Comparison of ENCODE assay signal across 6 cellular contexts in genomic region chr11:65047581-65048422, GRCh38. TPM values are rescaled to one million over a fixed set of nuclear protein-coding genes. Genes with fewer than 3 reads are reported as not detected.
DNase-seq lines count a peak whose midpoint lies in the region; FAIRE-seq and TF ChIP-seq lines count a peak whose summit lies in the region.

No MANE protein-coding gene starts in this region.

- H3K36me3 ChIP-seq in HUES64 (ENCODE audit: insufficient read depth, low read length) = peaks cover 33% of the 10 kb centered on the region
- H3K36me3 ChIP-seq in H1 (ENCODE audit: control insufficient read depth in 2 of 4, insufficient read depth in 4 of 4, low read length in 3 of 4) = peaks cover 3 to 12% (median 6%) of the 10 kb centered on the region in 4 experiments; a peak in 4 of 8 replicates
- H3K36me3 ChIP-seq in sigmoid colon = peaks cover 0 to 21% (median 0%) of the 10 kb centered on the region in 4 donors

- H3K14ac ChIP-seq in H1 (ENCODE audit: insufficient read length) = no peak overlapping the region

- no peak overlapping the region for H4K91ac ChIP-seq in H1 (replicated peaks; ENCODE audit: insufficient read length, low read length)

- no peaks in the 10 kb centered on the region; the same call in 1 of the 2 replicates for H3K23me2 ChIP-seq in H1 (ENCODE audit: low read depth, low read length)

- POLR2A ChIA-PET in H1 (lab: Charles Lee; ENCODE audit: partially characterized antibody) = interaction anchor here (1.0 to 2.1 kb wide), 4 partner anchors 10 to 71 kb away, joined by 3 to 8 read pairs (median 4); partner anchors contain the start of genes ARL2, NAALADL1 and VPS51

- CTCF ChIA-PET in H1 (lab: Charles Lee; ENCODE audit: partially characterized antibody) = interaction anchor here (0.6 to 1.9 kb wide), 8 partner anchors 14 to 206 kb away, joined by 3 to 9 read pairs (median 3); partner anchors contain the start of gene CDCA5

- no peak for FAIRE-seq in H1 (lab: Jason Lieb, UNC)

- H3K4me2 ChIP-seq in H1 (ENCODE audit: insufficient read depth in 1 of 2, low read depth in 2 of 2, low read length in 2 of 2) = peak overlapping the region; percentile 66 to 72

- H2BK20ac ChIP-seq in H1 (ENCODE audit: low read length) = no peak overlapping the region

- TF ChIP-seq POLR2A in H1 (IDR thresholded peaks at IDR 0.05; ENCODE audit: control extremely low read depth in 1 of 2, low read depth in 2 of 2, low read length in 2 of 2) (no peak), sigmoid colon (IDR thresholded peaks at IDR 0.05) (no peak)

- H3K27me3 ChIP-seq in HUES64 (ENCODE audit: insufficient read depth, low read length) (no peaks in the 10 kb centered on the region), H1 (replicated peaks in 1 of 4; ENCODE audit: control insufficient read depth in 3 of 4, extremely low read depth in 1 of 4, insufficient read depth in 3 of 4, low read length in 3 of 4) (peaks cover 0 to 9% (median 3%) of the 10 kb centered on the region in 4 experiments; a peak in 3 of 7 replicates), sigmoid colon (no peaks in the 10 kb centered on the region)

- DNase-seq in H1 (ENCODE audit: low read depth in 1 of 2, low spot score in 2 of 2) (peak in 1 of 2 experiments; percentile 64), sigmoid colon (peak; percentile 75), NCI-H2029 (lab: John Stamatoyannopoulos, UW) (no peak), DMS 273 treated with DMSO at 0.1 percent for 48 hours (lab: John Stamatoyannopoulos, UW) (no peak), NCI-H2227 (lab: John Stamatoyannopoulos, UW; ENCODE audit: unreplicated experiment) (no peak)

- TF ChIP-seq RAD21 in H1 (IDR thresholded peaks at IDR 0.05 in 1 of 2, conservative IDR thresholded peaks at IDR 0.05 in 1 of 2; ENCODE audit: low read depth in 2 of 2, low read length in 2 of 2) = no peak

- H2BK12ac ChIP-seq in H1 (ENCODE audit: low read depth, low read length) = 0 out of 2 replicates have a peak overlapping the region, but pooled peaks have one; percentile 27

- H2AK5ac ChIP-seq in H1 (ENCODE audit: low read depth, low read length) = no peak overlapping the region; the same call in 1 of the 2 replicates

- H2BK120ac ChIP-seq in H1 (replicated peaks; ENCODE audit: low read depth, low read length) = no peak overlapping the region

- H3K27ac ChIP-seq in HUES64 (ENCODE audit: low read depth, low read length) = no peak overlapping the region
- no peak overlapping the region for H3K27ac ChIP-seq in H1 (ENCODE audit: low read depth, low read length)
- H3K27ac ChIP-seq in sigmoid colon = peak overlapping the region; percentile 55 to 60 (median 58)

- peak overlapping the region; percentile 14; the same call in 1 of the 2 replicates for H3K18ac ChIP-seq in H1 (ENCODE audit: extremely low read depth, low read length)

- H3K23ac ChIP-seq in H1 (ENCODE audit: insufficient read length) = no peak overlapping the region

- H3K9ac ChIP-seq in HUES64 (ENCODE audit: low read depth, low read length) (no peak overlapping the region), H1 (replicated peaks in 1 of 4; ENCODE audit: extremely low read depth in 1 of 4, low read depth in 3 of 4, low read length in 3 of 4) (no peak overlapping the region)

- no peak overlapping the region for H3K56ac ChIP-seq in H1 (replicated peaks; ENCODE audit: insufficient read length, low read depth, low read length)

- H2BK15ac ChIP-seq in H1 (ENCODE audit: low read length) = peak overlapping the region; percentile 88; the same call in 1 of the 2 replicates

- peaks cover 10 to 11% of the 10 kb centered on the region in 2 experiments for H4K20me1 ChIP-seq in H1 (replicated peaks in 1 of 2; ENCODE audit: control insufficient read depth in 1 of 2, insufficient read depth in 2 of 2, low read length in 2 of 2)

- peak overlapping the region; percentile 47 for H2AFZ ChIP-seq in H1 (ENCODE audit: low read length)

- H3K9me3 ChIP-seq in HUES64 (ENCODE audit: insufficient read depth, low read depth, low read length) (no peaks in the 10 kb centered on the region), H1 (ENCODE audit: insufficient read depth in 2 of 2, low read depth in 1 of 2, low read length in 1 of 2) (no peaks in the 10 kb centered on the region), sigmoid colon (no peaks in the 10 kb centered on the region)

- H4K5ac ChIP-seq in H1 (ENCODE audit: insufficient read length, low read depth, low read length) = no peak overlapping the region

- H3K4me1 ChIP-seq in HUES64 (ENCODE audit: insufficient read depth, low read length) (no peaks in the 10 kb centered on the region), H1 (replicated peaks in 1 of 4; ENCODE audit: control insufficient read depth in 3 of 4, insufficient read depth in 4 of 4, low read length in 3 of 4) (peaks cover 0 to 10% (median 7%) of the 10 kb centered on the region in 4 experiments; a peak in 5 of 7 replicates), sigmoid colon (peaks cover 0 to 23% (median 16%) of the 10 kb centered on the region in 4 donors)

- intact Hi-C loops in sigmoid colon (cut with DNase I) = no loop called here

- 77% methylated on average over 41 of the region's 56 CpGs for WGBS in HUES64
- 28% methylated on average over 34 of the region's 56 CpGs; no CpG with 5 or more reads in 1 of the 2 experiments for WGBS in H1 (ENCODE audit: extremely low coverage in 1 of 2, insufficient coverage in 1 of 2, insufficient read length in 1 of 2, insufficient replicate concordance in 2 of 2, low coverage in 1 of 2, low lambda C conversion rate in 2 of 2, missing lambda C conversion rate in 1 of 2), 2 experiments
- WGBS in sigmoid colon, 2 donors = 24 to 51% methylated on average over 56 of the region's 56 CpGs

- H3K4me3 ChIP-seq in HUES64 (ENCODE audit: low read length) (0 out of 2 replicates have a peak overlapping the region, but pooled peaks have one; percentile 10), H1 (ENCODE audit: extremely low read depth in 1 of 4, insufficient read depth in 2 of 4, low read depth in 3 of 4, low read length in 4 of 4) (peak overlapping the region; percentile 8 to 54 (median 35)), sigmoid colon (peak overlapping the region; percentile 46 to 60 (median 56))

- H4K8ac ChIP-seq in H1 (ENCODE audit: extremely low read depth, insufficient read depth, low read length) = peak overlapping the region; percentile 80

- TF ChIP-seq CTCF in H1 (IDR thresholded peaks at IDR 0.05; ENCODE audit: control extremely low read depth in 1 of 3, insufficient read depth in 1 of 3, low read depth in 1 of 3, low read length in 3 of 3) (no peak), sigmoid colon (IDR thresholded peaks at IDR 0.05) (no peak)

- no peak overlapping the region for H2BK5ac ChIP-seq in H1 (ENCODE audit: low read depth, low read length)

- peaks cover 2% of the 10 kb centered on the region; the same call in 1 of the 2 replicates for H3K79me1 ChIP-seq in H1 (ENCODE audit: low read depth, low read length)

- H3K4ac ChIP-seq in H1 (replicated peaks; ENCODE audit: insufficient read length, low read depth, low read length) = no peak overlapping the region

- TF ChIP-seq EP300 in H1 (IDR thresholded peaks at IDR 0.05; ENCODE audit: borderline replicate concordance in 1 of 2, low read depth in 2 of 2, low read length in 2 of 2) (no peak), sigmoid colon (IDR thresholded peaks at IDR 0.05) (no peak)

- H3K79me2 ChIP-seq in H1 (ENCODE audit: control insufficient read depth in 1 of 2, insufficient read depth in 2 of 2, low read length in 2 of 2) = peaks cover 0 to 6% of the 10 kb centered on the region in 2 experiments; a peak in 2 of 4 replicates

RNA-seq across cellular contexts. Expression of gene SAC3D1, which starts 6.8 kb away (rescaled TPM):
- polyA plus RNA-seq in HUES64 (2013, experiment 1 of 2) = 16.9 TPM
- polyA plus RNA-seq in HUES64 (2013, experiment 2 of 2) = 16.3 TPM
- 19.4 and 23.3 TPM in 2 replicates for total RNA-seq in H1 (2021; fragmentation: NEBNext Ultra II Directional; extraction: Animal tissue kit (Norgen Biotek cat#: 25700))
- polyA plus RNA-seq in H1 (2011; rRNA removed) = 25.8 and 41.3 TPM in 2 replicates
- polyA plus RNA-seq in H1 (2011; cell fraction: cytosol; rRNA removed) = 27.5 TPM
- 27.6 TPM for polyA plus RNA-seq in H1 (2011; cell fraction: nucleus; rRNA removed)
- 10.1 to 20.1 TPM (median 18.5 TPM) in 4 replicates for polyA plus RNA-seq in H1 (2012, experiment 1 of 2)
- polyA plus RNA-seq in H1 (2012, experiment 2 of 2) = 13.0 TPM
- 16.0 TPM for polyA plus RNA-seq in H1 (2013, experiment 1 of 2)
- polyA plus RNA-seq in H1 (2013, experiment 2 of 2) = 15.8 TPM
- 3.8 and 5.2 TPM in 2 replicates for polyA minus RNA-seq in H1 (2011; rRNA and poly(A)+ RNA removed)
- 14.0 TPM for polyA minus RNA-seq in H1 (2011; cell fraction: cytosol; rRNA and poly(A)+ RNA removed)
- 11.7 TPM for polyA minus RNA-seq in H1 (2011; cell fraction: nucleus; rRNA and poly(A)+ RNA removed)
- 10 to 100 TPM in 3 of 4 donors, 1 to 10 TPM in 1; 9.1 to 17.8 (median 14.1) TPM for total RNA-seq in sigmoid colon
- 10 to 100 TPM; 10.2 to 20.3 (median 10.9) TPM for polyA plus RNA-seq in sigmoid colon

RNA-seq across cellular contexts. Expression of gene NAALADL1, which starts 10.6 kb away (rescaled TPM):
- 0.35 TPM for polyA plus RNA-seq in HUES64 (2013, experiment 1 of 2)
- polyA plus RNA-seq in HUES64 (2013, experiment 2 of 2) = 1.3 TPM
- total RNA-seq in H1 (2021; fragmentation: NEBNext Ultra II Directional; extraction: Animal tissue kit (Norgen Biotek cat#: 25700)) = 7.5 and 8.1 TPM in 2 replicates
- 9.9 and 12.6 TPM in 2 replicates for polyA plus RNA-seq in H1 (2011; rRNA removed)
- 11.1 TPM for polyA plus RNA-seq in H1 (2011; cell fraction: cytosol; rRNA removed)
- polyA plus RNA-seq in H1 (2011; cell fraction: nucleus; rRNA removed) = 29.3 TPM
- polyA plus RNA-seq in H1 (2012, experiment 1 of 2) = 7.0 to 9.4 TPM (median 7.7 TPM) in 4 replicates
- polyA plus RNA-seq in H1 (2012, experiment 2 of 2) = 6.5 TPM
- polyA plus RNA-seq in H1 (2013, experiment 1 of 2) = 3.9 TPM
- 3.5 TPM for polyA plus RNA-seq in H1 (2013, experiment 2 of 2)
- 2.7 and 9.6 TPM in 2 replicates for polyA minus RNA-seq in H1 (2011; rRNA and poly(A)+ RNA removed)
- 2.8 TPM for polyA minus RNA-seq in H1 (2011; cell fraction: cytosol; rRNA and poly(A)+ RNA removed)
- polyA minus RNA-seq in H1 (2011; cell fraction: nucleus; rRNA and poly(A)+ RNA removed) = 3.5 TPM
- total RNA-seq in sigmoid colon = 10 to 100 TPM; 29.9 to 73.1 (median 46.2) TPM
- polyA plus RNA-seq in sigmoid colon = 10 to 100 TPM in 2 of 3 donors, 1 to 10 TPM in 1; 8.8 to 26.4 (median 16.2) TPM

RNA-seq across cellular contexts. Expression of gene SNX15, which starts 20.6 kb away (rescaled TPM):
- 15.4 TPM for polyA plus RNA-seq in HUES64 (2013, experiment 1 of 2)
- polyA plus RNA-seq in HUES64 (2013, experiment 2 of 2) = 14.0 TPM
- total RNA-seq in H1 (2021; fragmentation: NEBNext Ultra II Directional; extraction: Animal tissue kit (Norgen Biotek cat#: 25700)) = 18.3 and 19.6 TPM in 2 replicates
- polyA plus RNA-seq in H1 (2011; rRNA removed) (13.0 and 20.2 TPM in 2 replicates), sigmoid colon (10 to 100 TPM; 21.8 to 31.4 (median 28.8) TPM)
- 13.9 TPM for polyA plus RNA-seq in H1 (2011; cell fraction: cytosol; rRNA removed)
- 13.3 TPM for polyA plus RNA-seq in H1 (2011; cell fraction: nucleus; rRNA removed)
- 0.94 to 19.7 TPM (median 15.7 TPM) in 4 replicates for polyA plus RNA-seq in H1 (2012, experiment 1 of 2)
- polyA plus RNA-seq in H1 (2012, experiment 2 of 2) = 17.1 TPM
- 11.2 TPM for polyA plus RNA-seq in H1 (2013, experiment 1 of 2)
- polyA plus RNA-seq in H1 (2013, experiment 2 of 2) = 10.0 TPM
- 5.2 and 10.9 TPM in 2 replicates for polyA minus RNA-seq in H1 (2011; rRNA and poly(A)+ RNA removed)
- 7.0 TPM for polyA minus RNA-seq in H1 (2011; cell fraction: cytosol; rRNA and poly(A)+ RNA removed)
- polyA minus RNA-seq in H1 (2011; cell fraction: nucleus; rRNA and poly(A)+ RNA removed) = 9.8 TPM
- 10 to 100 TPM; 20.1 to 36.6 (median 25.2) TPM for total RNA-seq in sigmoid colon

RNA-seq across cellular contexts. Expression of gene ARL2, which starts 33.8 kb away (rescaled TPM):
- polyA plus RNA-seq in HUES64 (2013, experiment 1 of 2) = 156 TPM
- 189 TPM for polyA plus RNA-seq in HUES64 (2013, experiment 2 of 2)
- total RNA-seq in H1 (2021; fragmentation: NEBNext Ultra II Directional; extraction: Animal tissue kit (Norgen Biotek cat#: 25700)) = 184 and 186 TPM in 2 replicates
- 535 and 640 TPM in 2 replicates for polyA plus RNA-seq in H1 (2011; rRNA removed)
- 443 TPM for polyA plus RNA-seq in H1 (2011; cell fraction: cytosol; rRNA removed)
- 284 TPM for polyA plus RNA-seq in H1 (2011; cell fraction: nucleus; rRNA removed)
- 213 to 322 TPM (median 296 TPM) in 4 replicates for polyA plus RNA-seq in H1 (2012, experiment 1 of 2)
- 334 TPM for polyA plus RNA-seq in H1 (2012, experiment 2 of 2)
- 189 TPM for polyA plus RNA-seq in H1 (2013, experiment 1 of 2)
- polyA plus RNA-seq in H1 (2013, experiment 2 of 2) = 188 TPM
- polyA minus RNA-seq in H1 (2011; rRNA and poly(A)+ RNA removed) = 77.4 and 96.4 TPM in 2 replicates
- 111 TPM for polyA minus RNA-seq in H1 (2011; cell fraction: cytosol; rRNA and poly(A)+ RNA removed)
- 76.0 TPM for polyA minus RNA-seq in H1 (2011; cell fraction: nucleus; rRNA and poly(A)+ RNA removed)
- 100 to 1,000 TPM in 3 of 4 donors, 10 to 100 TPM in 1; 99.2 to 157 (median 136) TPM for total RNA-seq in sigmoid colon
- polyA plus RNA-seq in sigmoid colon = 100 to 1,000 TPM in 2 of 3 donors, 10 to 100 TPM in 1; 92.9 to 124 (median 117) TPM

RNA-seq across cellular contexts. Expression of gene CDCA5, which starts 36.0 kb away (rescaled TPM):
- polyA plus RNA-seq in HUES64 (2013, experiment 1 of 2) = 65.8 TPM
- 60.2 TPM for polyA plus RNA-seq in HUES64 (2013, experiment 2 of 2)
- 87.0 and 90.0 TPM in 2 replicates for total RNA-seq in H1 (2021; fragmentation: NEBNext Ultra II Directional; extraction: Animal tissue kit (Norgen Biotek cat#: 25700))
- polyA plus RNA-seq in H1 (2011; rRNA removed) (39.2 and 53.7 TPM in 2 replicates), sigmoid colon (10 to 100 TPM in 1 of 3 donors, 1 to 10 TPM in 2; 1.2 to 21.5 (median 6.0) TPM)
- polyA plus RNA-seq in H1 (2011; cell fraction: cytosol; rRNA removed) = 60.2 TPM
- 77.0 TPM for polyA plus RNA-seq in H1 (2011; cell fraction: nucleus; rRNA removed)
- 76.4 to 81.1 TPM (median 78.9 TPM) in 4 replicates for polyA plus RNA-seq in H1 (2012, experiment 1 of 2)
- polyA plus RNA-seq in H1 (2012, experiment 2 of 2) = 74.2 TPM
- polyA plus RNA-seq in H1 (2013, experiment 1 of 2) = 48.2 TPM
- polyA plus RNA-seq in H1 (2013, experiment 2 of 2) = 49.9 TPM
- 35.7 and 48.7 TPM in 2 replicates for polyA minus RNA-seq in H1 (2011; rRNA and poly(A)+ RNA removed)
- polyA minus RNA-seq in H1 (2011; cell fraction: cytosol; rRNA and poly(A)+ RNA removed) = 26.7 TPM
- 34.7 TPM for polyA minus RNA-seq in H1 (2011; cell fraction: nucleus; rRNA and poly(A)+ RNA removed)
- 1 to 10 TPM in 2 of 4 donors, under 1 TPM in 1, not detected in 1; 0.33 to 7.5 (median 3.3) TPM for total RNA-seq in sigmoid colon

Comparison
In these comparisons a context has a peak if more than half of its experiments do, and no peak if none do; other contexts are left out.
1. H3K27ac ChIP-seq: peak in sigmoid colon (4 of 4); none in HUES64 (single experiment) and H1 (single experiment).
2. Peak in every context shown above with its lines, with median percentiles within 50 percentile points of each other: H3K4me3 ChIP-seq.